8 cellular contexts compared by ENCODE assay signal in the genomic region with DNA sequence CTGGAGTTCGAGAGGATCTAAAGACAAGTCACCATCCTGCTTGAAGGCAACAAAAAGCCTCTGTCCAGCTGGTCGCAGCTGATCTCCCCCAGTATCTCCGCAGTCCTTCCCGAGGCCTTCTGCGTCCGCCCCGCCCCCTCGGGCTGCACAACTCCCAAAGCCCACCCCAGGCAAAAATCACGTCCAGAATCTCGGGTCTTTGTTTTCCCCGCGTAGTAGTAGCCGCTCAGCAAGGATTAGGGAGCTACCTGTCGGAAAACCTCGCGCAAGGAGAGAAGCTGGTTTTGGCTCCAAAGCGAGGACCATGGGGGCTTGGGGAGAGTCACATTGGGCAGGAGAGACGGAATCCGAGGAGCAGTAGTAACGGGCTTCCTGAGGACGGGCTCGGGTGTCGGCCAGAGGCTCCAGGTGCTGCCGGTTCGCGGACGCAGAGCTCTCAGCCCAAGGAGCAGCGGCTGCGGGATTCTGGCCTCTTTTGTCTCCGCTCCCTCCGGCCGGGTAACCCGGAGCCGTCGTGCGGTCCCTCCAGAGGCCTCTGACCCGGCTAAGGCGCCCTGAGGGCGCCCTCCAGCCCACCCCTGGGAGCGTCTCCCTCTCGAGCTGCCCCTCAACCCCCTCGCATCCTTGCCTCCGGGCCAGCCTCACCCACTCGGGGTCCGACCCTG. TPM values are rescaled to one million over a fixed set of nuclear protein-coding genes. Genes with fewer than 3 reads are reported as not detected.
DNase-seq lines count a peak whose midpoint lies in the region; TF ChIP-seq lines count a peak whose summit lies in the region.

No MANE protein-coding gene starts in this region.

- TF ChIP-seq POLR2A in stomach (IDR thresholded peaks at IDR 0.05): no peak

- H2AFZ ChIP-seq in GM23248: peak overlapping the region; percentile 96

- no peaks in the 10 kb centered on the region for H3K9me2 ChIP-seq in GM23248 (ENCODE audit: insufficient read depth)

- no peaks in the 10 kb centered on the region for H3F3A ChIP-seq in GM23248 (ENCODE audit: insufficient read depth)

- H3K4me3 ChIP-seq in GM23248 (peak overlapping the region; percentile 86), cardiac fibroblast (replicated peaks in 1 of 2; ENCODE audit: low read depth in 2 of 2, low read length in 2 of 2) (peak overlapping the region; percentile 86 to 90), stomach (peak overlapping the region; percentile 65 to 93 (median 85))

- H3K36me3 ChIP-seq in GM23248 (ENCODE audit: low read depth): peaks cover 18% of the 10 kb centered on the region; the same call in 1 of the 2 replicates
- peaks cover 7 to 26% (median 24%) of the 10 kb centered on the region in 4 donors for H3K36me3 ChIP-seq in stomach

- H3K9ac ChIP-seq in GM23248: peak overlapping the region; percentile 75

- TF ChIP-seq EP300 in stomach (IDR thresholded peaks at IDR 0.05): no peak

- no peaks in the 10 kb centered on the region for H3K27me3 ChIP-seq in GM23248 (replicated peaks; ENCODE audit: insufficient read depth)
- H3K27me3 ChIP-seq in stomach: no peaks in the 10 kb centered on the region

- TF ChIP-seq CTCF in cardiac fibroblast (IDR thresholded peaks at IDR 0.05; ENCODE audit: low read depth, low read length): no peak
- no peak for TF ChIP-seq CTCF in stomach (IDR thresholded peaks at IDR 0.05)
- TF ChIP-seq CTCF in GM13976 (IDR thresholded peaks at IDR 0.05; ENCODE audit: borderline replicate concordance, control extremely low read depth, extremely low read depth, insufficient read depth, missing control alignments): no peak

- DNase-seq in NCI-H2171 treated with DMSO at 0.1 percent for 48 hours (lab: John Stamatoyannopoulos, UW) (peak; percentile 45), NCI-H2171 (lab: John Stamatoyannopoulos, UW) (no peak), GM23248 (peak; percentile 65), NCI-H2227 (lab: John Stamatoyannopoulos, UW; ENCODE audit: unreplicated experiment) (peak; percentile 20), cardiac fibroblast (ENCODE audit: low read depth in 2 of 2) (peak; percentile 35 to 36), kidney tubule cell (ENCODE audit: low spot score) (peak; percentile 18), stomach (peak; percentile 28), GM13976 (ENCODE audit: low spot score) (no peak)

- in situ Hi-C loops in GM23248 (cut with MboI) (no loop called here), GM13976 (cut with MboI; ENCODE audit: low sequenced_read_pairs, unreplicated experiment) (no loop called here)

- H3K27ac ChIP-seq in GM23248 (no peak overlapping the region), stomach (peak overlapping the region; percentile 76 to 86 (median 82))

- peak overlapping the region; percentile 97 for H3K4me2 ChIP-seq in GM23248 (ENCODE audit: unreplicated experiment)

- no peaks in the 10 kb centered on the region for H3K9me3 ChIP-seq in GM23248 (ENCODE audit: low read depth)
- H3K9me3 ChIP-seq in stomach: peaks cover 0 to 7% (median 0%) of the 10 kb centered on the region in 4 donors

- H3K4me1 ChIP-seq in GM23248 (ENCODE audit: insufficient read depth): no peaks in the 10 kb centered on the region; the same call in 1 of the 2 replicates
- peaks cover 5 to 46% (median 30%) of the 10 kb centered on the region in 4 donors for H3K4me1 ChIP-seq in stomach

- intact Hi-C loops in stomach (cut with DNase I; ENCODE audit: low total_unique reads): no loop called here

- WGBS in GM23248 (ENCODE audit: low coverage in 1 of 2, low lambda C conversion rate in 2 of 2, missing lambda C conversion rate in 2 of 2), 2 experiments: 1 to 2% methylated on average over 31 to 43 of the region's 45 CpGs
- WGBS in stomach, 5 donors: 1 to 3% (median 1%) methylated on average over 15 to 45 of the region's 45 CpGs

- H4K20me1 ChIP-seq in GM23248 (ENCODE audit: insufficient read depth): no peaks in the 10 kb centered on the region

- H3K79me2 ChIP-seq in GM23248 (ENCODE audit: insufficient read depth): peaks cover 41% of the 10 kb centered on the region

RNA-seq across cellular contexts. Expression of gene ZSCAN29, which starts 0.4 kb away (rescaled TPM):
- total RNA-seq in GM23248 (2014; rRNA removed; shearing (Covaris generic)): 11.6 and 18.7 TPM in 2 replicates
- polyA plus RNA-seq in GM23248 (2016; fragmentation: Nextera tagmentation; extraction: Ambion mirVana) (5.8 and 6.0 TPM in 2 replicates), stomach (1 to 10 TPM; 4.5 to 7.8 (median 6.1) TPM)
- 10 to 100 TPM in 4 of 5 donors, 1 to 10 TPM in 1; 8.5 to 45.5 (median 36.7) TPM for total RNA-seq in stomach

RNA-seq across cellular contexts. Expression of gene TUBGCP4, which starts 0.5 kb away (rescaled TPM):
- 3.7 and 6.3 TPM in 2 replicates for total RNA-seq in GM23248 (2014; rRNA removed; shearing (Covaris generic))
- 12.6 and 13.1 TPM in 2 replicates for polyA plus RNA-seq in GM23248 (2016; fragmentation: Nextera tagmentation; extraction: Ambion mirVana)
- 10 to 100 TPM in 4 of 5 donors, 1 to 10 TPM in 1; 4.1 to 50.4 (median 19.5) TPM for total RNA-seq in stomach
- 1 to 10 TPM; 2.6 to 4.9 (median 4.0) TPM for polyA plus RNA-seq in stomach

RNA-seq across cellular contexts. Expression of gene LCMT2, which starts 40.1 kb away (rescaled TPM):
- total RNA-seq in GM23248 (2014; rRNA removed; shearing (Covaris generic)): 7.7 and 9.9 TPM in 2 replicates
- polyA plus RNA-seq in GM23248 (2016; fragmentation: Nextera tagmentation; extraction: Ambion mirVana) (7.4 and 8.4 TPM in 2 replicates), stomach (1 to 10 TPM; 2.6 to 4.8 (median 3.0) TPM)
- 1 to 10 TPM in 3 of 5 donors, under 1 TPM in 2; under 0.01 to 6.4 (median 2.3) TPM for total RNA-seq in stomach

Comparison
In these comparisons a context has a peak if more than half of its experiments do, and no peak if none do; other contexts are left out.
1. DNase-seq: peak in NCI-H2171 treated with DMSO at 0.1 percent for 48 hours (single experiment), GM23248 (single experiment), NCI-H2227 (single experiment), cardiac fibroblast (2 of 2), kidney tubule cell (single experiment) and stomach (single experiment); none in NCI-H2171 (single experiment) and GM13976 (single experiment).
2. Peak in every context shown above with its lines, with median percentiles within 50 percentile points of each other: H3K4me3 ChIP-seq.